Comparison of ENCODE assay signal across 8 cellular contexts in the genomic region with DNA sequence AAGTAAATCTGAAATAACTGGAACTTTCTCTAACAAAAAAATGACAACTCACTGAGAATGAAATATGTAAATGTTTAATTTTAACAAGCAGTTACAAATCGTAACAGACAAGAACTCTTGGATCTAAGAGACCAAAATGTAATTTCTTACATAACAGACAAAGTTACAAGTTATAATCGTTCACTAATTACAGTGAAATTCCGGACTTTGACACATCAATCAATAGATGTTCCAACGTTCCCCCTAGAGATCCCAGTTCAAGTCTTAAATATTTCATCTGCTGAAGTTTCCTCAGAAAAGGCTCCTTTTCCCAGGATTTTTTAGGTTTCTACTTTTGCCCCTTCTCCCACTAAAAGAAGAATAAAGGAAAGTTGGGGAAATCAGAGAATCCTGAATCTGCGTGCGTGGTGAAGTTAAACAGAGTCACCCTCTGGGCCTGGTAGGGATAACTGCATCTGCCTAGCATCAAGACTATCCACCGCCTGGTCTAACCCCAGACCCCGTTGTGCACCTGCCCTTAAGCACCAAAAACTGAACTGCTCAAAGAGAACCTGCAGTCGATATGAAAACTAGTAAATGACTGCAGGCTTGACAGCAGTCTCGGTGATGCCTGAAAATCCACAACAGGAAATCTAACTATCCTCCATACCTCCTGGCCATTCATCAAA.
DNase-seq lines count a peak whose midpoint lies in the region.

No MANE protein-coding gene starts in this region.

- no peaks in the 10 kb centered on the region for H3K27me3 Mint-ChIP-seq in activated naive CD8-positive, alpha-beta T cell

- peak overlapping the region; percentile 97 for H3K27ac ChIP-seq in KOPT-K1 (ENCODE audit: low read depth, low read length, poor library complexity, severe bottlenecking)

- H3K9me3 ChIP-seq in KOPT-K1 (ENCODE audit: insufficient read depth, low read length, poor library complexity, severe bottlenecking) (no peaks in the 10 kb centered on the region), iPS-18c (ENCODE audit: control insufficient read depth, insufficient read depth, low read length) (peaks cover 4% of the 10 kb centered on the region)

- H3K4me1 Mint-ChIP-seq in activated naive CD8-positive, alpha-beta T cell (ENCODE audit: low read depth): peaks cover 62% of the 10 kb centered on the region

- DNase-seq in NCI-H510A treated with DMSO at 0.1 percent for 48 hours (lab: John Stamatoyannopoulos, UW): peak; percentile 21
- DNase-seq in NCI-H510A (lab: John Stamatoyannopoulos, UW): no peak
- DNase-seq in stimulated activated CD4-positive, alpha-beta T cell treated with anti-CD3 and anti-CD28 coated beads, Interleukin-4, amount 100 ng/mL, for 24 hours: peak; percentile 29
- DNase-seq in HuH-7.5 (ENCODE audit: low spot score): no peak
- no peak for DNase-seq in D341Med (ENCODE audit: low spot score)

- peaks cover 11% of the 10 kb centered on the region for H3K36me3 Mint-ChIP-seq in activated naive CD8-positive, alpha-beta T cell

- no peaks in the 10 kb centered on the region for H3K9me3 Mint-ChIP-seq in activated naive CD8-positive, alpha-beta T cell (ENCODE audit: low read depth)

- H3K4me3 Mint-ChIP-seq in activated naive CD8-positive, alpha-beta T cell: peak overlapping the region; percentile 92

- peak overlapping the region; percentile 72 for H3K4me3 ChIP-seq in iPS-18c (ENCODE audit: insufficient read depth, low read depth, low read length)

- H3K27ac Mint-ChIP-seq in activated naive CD8-positive, alpha-beta T cell: peak overlapping the region; percentile 95

- peaks cover 7% of the 10 kb centered on the region; the same call in 1 of the 2 replicates for H3K36me3 ChIP-seq in KOPT-K1 (ENCODE audit: insufficient read depth, low read length)

Comparison
In these comparisons a context has a peak if more than half of its experiments do, and no peak if none do; other contexts are left out.
1. DNase-seq: peak in NCI-H510A treated with DMSO at 0.1 percent for 48 hours (single experiment) and stimulated activated CD4-positive, alpha-beta T cell treated with anti-CD3 and anti-CD28 coated beads, Interleukin-4, amount 100 ng/mL, for 24 hours (single experiment); none in NCI-H510A (single experiment), HuH-7.5 (single experiment) and D341Med (single experiment).